8 cellular contexts compared by ENCODE assay signal in genomic region chr2:38601463-38602135, GRCh38. TPM values are rescaled to one million over a fixed set of nuclear protein-coding genes. Genes with fewer than 3 reads are reported as not detected.
A peak's percentile ranks its signal among the peaks of the same experiment; 100 is the strongest.
DNase-seq lines count a peak whose midpoint lies in the region; ATAC-seq and TF ChIP-seq lines count a peak whose summit lies in the region.

No MANE protein-coding gene starts in this region.

- peak overlapping the region; percentile 98 for H3K27ac ChIP-seq in left ventricle myocardium inferior (replicated peaks)

- TF ChIP-seq CTCF in left ventricle myocardium inferior (IDR thresholded peaks at IDR 0.05; ENCODE audit: borderline replicate concordance), result no peak
- TF ChIP-seq CTCF in natural killer cell (IDR thresholded peaks at IDR 0.05), result no peak

- H3K9me3 Mint-ChIP-seq in effector memory CD8-positive, alpha-beta T cell, result no peaks in the 10 kb centered on the region
- H3K9me3 Mint-ChIP-seq in natural killer cell, result no peaks in the 10 kb centered on the region

- no peak for DNase-seq in left ventricle myocardium inferior
- DNase-seq in Right ventricle myocardium superior, result no peak
- peak; percentile 66 for DNase-seq in OCI-M1 (lab: John Stamatoyannopoulos, UW)
- no peak for DNase-seq in effector memory CD8-positive, alpha-beta T cell
- DNase-seq in natural killer cell, result no peak
- no peak for DNase-seq in effector CD8-positive, alpha-beta T cell (lab: John Stamatoyannopoulos, UW)
- DNase-seq in putamen (ENCODE audit: low spot score), result no peak

- H3K27me3 ChIP-seq in left ventricle myocardium inferior (ENCODE audit: low read depth), result no peaks in the 10 kb centered on the region

- intact Hi-C loops in left ventricle myocardium inferior (cut with micrococcal nuclease), result loop anchor here (5.0 kb wide), 1 partner anchor 66 kb away; the partner anchor contains the start of gene GALM
- intact Hi-C loops in Right ventricle myocardium superior (cut with DNase I), result loop anchor here (5.0 kb wide), 2 partner anchors 66 to 121 kb away; partner anchors contain the start of gene GALM
- intact Hi-C loops in natural killer cell (cut with micrococcal nuclease), result loop anchor here (5.0 kb wide), 2 partner anchors 66 to 141 kb away; partner anchors contain the start of gene GALM

- peak overlapping the region; percentile 93 for H3K4me3 ChIP-seq in left ventricle myocardium inferior

- H3K27me3 Mint-ChIP-seq in effector memory CD8-positive, alpha-beta T cell, result no peaks in the 10 kb centered on the region
- H3K27me3 Mint-ChIP-seq in natural killer cell (ENCODE audit: low read depth in 2 of 2), result peaks cover 14 to 16% of the 10 kb centered on the region in 2 donors

- H3K4me3 Mint-ChIP-seq in effector memory CD8-positive, alpha-beta T cell, result peak overlapping the region; percentile 87 to 97
- peak overlapping the region; percentile 89 for H3K4me3 Mint-ChIP-seq in natural killer cell

- ATAC-seq in Right ventricle myocardium superior (ENCODE audit: poor library complexity) (no peak), natural killer cell (no peak), GM18858 (IDR thresholded peaks at IDR 0.05; ENCODE audit: unreplicated experiment) (no peak)
- no peak for ATAC-seq in effector memory CD8-positive, alpha-beta T cell (replicated peaks)

- H3K36me3 ChIP-seq in left ventricle myocardium inferior, result no peaks in the 10 kb centered on the region

- H3K36me3 Mint-ChIP-seq in effector memory CD8-positive, alpha-beta T cell (ENCODE audit: insufficient read depth), result peaks cover 41% of the 10 kb centered on the region
- no peaks in the 10 kb centered on the region for H3K36me3 Mint-ChIP-seq in natural killer cell

- peaks cover 69% of the 10 kb centered on the region for H3K4me1 ChIP-seq in left ventricle myocardium inferior

- peaks cover 42 to 48% of the 10 kb centered on the region in 2 donors for H3K4me1 Mint-ChIP-seq in effector memory CD8-positive, alpha-beta T cell (ENCODE audit: low read depth in 2 of 2)
- H3K4me1 Mint-ChIP-seq in natural killer cell, result peaks cover 13 to 23% of the 10 kb centered on the region in 2 donors

- H3K27ac Mint-ChIP-seq in effector memory CD8-positive, alpha-beta T cell, result peak overlapping the region; percentile 95 to 96
- peak overlapping the region; percentile 26 to 77 for H3K27ac Mint-ChIP-seq in natural killer cell

- no peaks in the 10 kb centered on the region for H3K9me3 ChIP-seq in left ventricle myocardium inferior (replicated peaks)

RNA-seq across cellular contexts. Expression of gene HNRNPLL, which starts 1.1 kb away (rescaled TPM):
- total RNA-seq in left ventricle myocardium inferior (26.3 TPM), Right ventricle myocardium superior (28.3 TPM), natural killer cell (10 to 100 TPM in 1 of 3 donors, 1 to 10 TPM in 2; 7.3 to 18.4 (median 8.8) TPM)
